10 cellular contexts compared by ENCODE assay signal in the genomic region with DNA sequence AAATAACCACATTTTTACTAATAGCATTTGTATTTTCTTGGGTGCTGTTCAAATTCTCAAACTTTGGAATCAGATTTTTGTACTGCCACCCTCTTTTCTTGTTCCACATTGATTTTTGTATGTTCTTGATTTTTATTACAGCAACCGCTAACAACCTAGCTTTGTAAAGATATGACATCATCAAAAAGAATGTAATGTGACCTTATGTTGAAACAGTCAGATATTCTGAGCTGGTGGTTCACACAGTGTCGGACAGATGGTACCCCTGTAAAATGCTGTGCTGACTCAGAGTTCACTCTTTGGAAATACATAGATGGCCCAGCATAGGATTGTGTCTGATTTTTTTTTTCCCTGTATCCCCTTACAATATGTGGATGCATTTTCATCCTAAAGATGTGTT.
DNase-seq lines count a peak whose midpoint lies in the region; ATAC-seq and TF ChIP-seq lines count a peak whose summit lies in the region.
"Had no signal": no experiment of that assay in that cellular context is flagged by ENCODE, and none has a peak within 500 bp of the region (broad histone marks: within the 10 kb centered on the region; RNA-seq: fewer than 3 reads in every experiment).

No MANE protein-coding gene starts in this region.

- no peak overlapping the region for H3K4me3 ChIP-seq in MG63
- H3K4me3 ChIP-seq in body of pancreas = no peak overlapping the region
- H3K4me3 ChIP-seq in liver (ENCODE audit: low read depth in 1 of 3, low read length in 3 of 3) = no peak overlapping the region

- H3K4me1 ChIP-seq in body of pancreas (peaks cover 58% of the 10 kb centered on the region), liver (ENCODE audit: control insufficient read depth in 4 of 4, insufficient read depth in 4 of 4, low read length in 3 of 4) (peaks cover 18 to 43% (median 30%) of the 10 kb centered on the region in 4 donors)

- intact Hi-C loops in body of pancreas (cut with DNase I) = no loop called here

- H3K36me3 ChIP-seq in MG63 = peaks cover 41% of the 10 kb centered on the region
- no peaks in the 10 kb centered on the region for H3K36me3 ChIP-seq in body of pancreas (replicated peaks in 1 of 2; ENCODE audit: insufficient read depth in 1 of 2, low read depth in 2 of 2)
- H3K36me3 ChIP-seq in liver (ENCODE audit: control insufficient read depth in 4 of 4, insufficient read depth in 3 of 4, low read depth in 1 of 4, low read length in 3 of 4) = peaks cover 0 to 4% (median 1%) of the 10 kb centered on the region in 4 donors

- peak overlapping the region in 1 of 2 donors; percentile 1 for H3K9ac ChIP-seq in liver (ENCODE audit: low read depth in 1 of 2, low read length in 2 of 2)

- 16 to 18% methylated on average over 2 of the region's 2 CpGs for WGBS in body of pancreas, 2 donors
- WGBS in liver = 19% methylated on average over 2 of the region's 2 CpGs

- H3K27me3 ChIP-seq in MG63 (no peaks in the 10 kb centered on the region), body of pancreas (no peaks in the 10 kb centered on the region), liver (ENCODE audit: control insufficient read depth in 4 of 4, insufficient read depth in 4 of 4, low read length in 3 of 4) (no peaks in the 10 kb centered on the region)

- peak in 1 of 2 donors; percentile 14 for TF ChIP-seq RAD21 in liver (IDR thresholded peaks at IDR 0.05)

- no peaks in the 10 kb centered on the region for H3K9me3 ChIP-seq in MG63
- no peaks in the 10 kb centered on the region for H3K9me3 ChIP-seq in body of pancreas
- no peaks in the 10 kb centered on the region for H3K9me3 ChIP-seq in liver (ENCODE audit: control insufficient read depth in 4 of 4, low read length in 3 of 4)

- peak; percentile 88 for ATAC-seq in body of pancreas
- ATAC-seq: naive thymus-derived CD8-positive, alpha-beta T cell had no signal

- DNase-seq in AG20443 (ENCODE audit: low spot score) (peak; percentile 65), MG63 (peak; percentile 36), body of pancreas (peak in 1 of 4 donors; percentile 34), T-helper 9 cell (no peak), NCI-H774 (lab: John Stamatoyannopoulos, UW) (no peak), NCI-H510A (lab: John Stamatoyannopoulos, UW) (no peak)
- no peak for DNase-seq in stimulated activated CD4-positive, alpha-beta T cell treated with anti-CD3 and anti-CD28 coated beads, Interleukin-2, amount 100 ng/mL, for 48 hours
- DNase-seq: activated CD4-positive, CD25-positive, alpha-beta regulatory T cell; naive thymus-derived CD8-positive, alpha-beta T cell had no signal

- no peak for TF ChIP-seq POLR2A in body of pancreas (IDR thresholded peaks at IDR 0.05)

- H3K27ac ChIP-seq in body of pancreas = peak overlapping the region in 2 of 4 donors; percentile 7 to 36
- H3K27ac ChIP-seq in liver (ENCODE audit: low read depth in 1 of 2, low read length in 2 of 2) = peak overlapping the region in 1 of 2 donors; percentile 53

- TF ChIP-seq CTCF in body of pancreas (IDR thresholded peaks at IDR 0.05) (no peak), liver (IDR thresholded peaks at IDR 0.05; ENCODE audit: low read depth, low read length, missing input control) (no peak)

TF ChIP-seq in liver, 16 proteins besides CTCF, POLR2A, EP300 and RAD21:
- TF ChIP-seq, protein P1, sequence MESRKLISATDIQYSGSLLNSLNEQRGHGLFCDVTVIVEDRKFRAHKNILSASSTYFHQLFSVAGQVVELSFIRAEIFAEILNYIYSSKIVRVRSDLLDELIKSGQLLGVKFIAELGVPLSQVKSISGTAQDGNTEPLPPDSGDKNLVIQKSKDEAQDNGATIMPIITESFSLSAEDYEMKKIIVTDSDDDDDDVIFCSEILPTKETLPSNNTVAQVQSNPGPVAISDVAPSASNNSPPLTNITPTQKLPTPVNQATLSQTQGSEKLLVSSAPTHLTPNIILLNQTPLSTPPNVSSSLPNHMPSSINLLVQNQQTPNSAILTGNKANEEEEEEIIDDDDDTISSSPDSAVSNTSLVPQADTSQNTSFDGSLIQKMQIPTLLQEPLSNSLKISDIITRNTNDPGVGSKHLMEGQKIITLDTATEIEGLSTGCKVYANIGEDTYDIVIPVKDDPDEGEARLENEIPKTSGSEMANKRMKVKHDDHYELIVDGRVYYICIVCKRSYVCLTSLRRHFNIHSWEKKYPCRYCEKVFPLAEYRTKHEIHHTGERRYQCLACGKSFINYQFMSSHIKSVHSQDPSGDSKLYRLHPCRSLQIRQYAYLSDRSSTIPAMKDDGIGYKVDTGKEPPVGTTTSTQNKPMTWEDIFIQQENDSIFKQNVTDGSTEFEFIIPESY (IDR thresholded peaks at IDR 0.05) = no peak
- TF ChIP-seq JUND (IDR thresholded peaks at IDR 0.05) (peak; percentile 48 to 58), RXRA (IDR thresholded peaks at IDR 0.05) (peak in 1 of 2 donors; percentile 32), HNF4A (conservative IDR thresholded peaks at IDR 0.05) (peak; percentile 22 to 46)

Comparison
In these comparisons a context has a peak if more than half of its experiments do, and no peak if none do; other contexts are left out.
1. DNase-seq: peak in AG20443 (single experiment) and MG63 (single experiment); none in T-helper 9 cell (single experiment), stimulated activated CD4-positive, alpha-beta T cell treated with anti-CD3 and anti-CD28 coated beads, Interleukin-2, amount 100 ng/mL, for 48 hours (0 of 2), NCI-H774 (single experiment) and NCI-H510A (single experiment).